ENCODE assay signal across 8 cellular contexts in genomic region chr9:90964101-90965020, GRCh38.
DNase-seq lines count a peak whose midpoint lies in the region; ATAC-seq and TF ChIP-seq lines count a peak whose summit lies in the region.

No MANE protein-coding gene starts in this region.

- H3K36me3 ChIP-seq in ovary, result no peaks in the 10 kb centered on the region

- H3K27ac ChIP-seq in ovary, result no peak overlapping the region

- no peak for TF ChIP-seq POLR2A in ovary (IDR thresholded peaks at IDR 0.05)

- intact Hi-C loops in ovary (cut with DNase I), result no loop called here

- no peak for TF ChIP-seq CTCF in ovary (IDR thresholded peaks at IDR 0.05)

- no peak for TF ChIP-seq EP300 in ovary (IDR thresholded peaks at IDR 0.05)

- H3K4me3 ChIP-seq in ovary, result peak overlapping the region; percentile 33

- no peak for ATAC-seq in GM19397 (IDR thresholded peaks at IDR 0.05; ENCODE audit: unreplicated experiment)

- no peaks in the 10 kb centered on the region for H3K9me3 ChIP-seq in ovary

- DNase-seq in DMS79 treated with DMSO at 0.1 percent for 48 hours (lab: John Stamatoyannopoulos, UW), result peak; percentile 65
- peak; percentile 38 for DNase-seq in HuH-7.5 (ENCODE audit: low spot score)
- peak; percentile 29 for DNase-seq in dermis blood vessel endothelial cell
- DNase-seq in ovary, result peak; percentile 18 to 51 (median 20)
- no peak for DNase-seq in NCI-H82 (lab: John Stamatoyannopoulos, UW)
- DNase-seq in central memory CD4-positive, alpha-beta T cell, result no peak
- DNase-seq in activated gamma-delta T cell (lab: John Stamatoyannopoulos, UW), result no peak

- H3K4me1 ChIP-seq in ovary (ENCODE audit: insufficient read depth), result peaks cover 1% of the 10 kb centered on the region

- WGBS in ovary, 3 donors, result 30 to 41% (median 31%) methylated on average over 26 of the region's 26 CpGs

- no peaks in the 10 kb centered on the region for H3K27me3 ChIP-seq in ovary

Comparison
In these comparisons a context has a peak if more than half of its experiments do, and no peak if none do; other contexts are left out.
1. DNase-seq: peak in DMS79 treated with DMSO at 0.1 percent for 48 hours (single experiment), HuH-7.5 (single experiment), dermis blood vessel endothelial cell (single experiment) and ovary (5 of 5); none in NCI-H82 (single experiment), central memory CD4-positive, alpha-beta T cell (single experiment) and activated gamma-delta T cell (single experiment).